Comparison of ENCODE assay signal across 12 cellular contexts in genomic region chr15:45129651-45130129, GRCh38. TPM values are rescaled to one million over a fixed set of nuclear protein-coding genes. Genes with fewer than 3 reads are reported as not detected.
DNase-seq lines count a peak whose midpoint lies in the region; ATAC-seq and TF ChIP-seq lines count a peak whose summit lies in the region.
"Had no signal": no experiment of that assay in that cellular context is flagged by ENCODE, and none has a peak within 500 bp of the region (broad histone marks: within the 10 kb centered on the region; RNA-seq: fewer than 3 reads in every experiment).

DUOX1 (plus strand) TSS chr15:45129994; CDS start chr15:45131967, 1,973 bp downstream.
DUOXA1 (minus strand) TSS chr15:45129879; CDS start chr15:45123014, 6,865 bp downstream.

- CTCF ChIA-PET in activated CD8-positive, alpha-beta memory T cell treated with anti-CD3 and anti-CD28 coated beads, Interleukin-2, amount 10 ng/mL, durations not matched to agents 7 days and 5 days (lab: Charles Lee), result interaction anchor here (1.1 to 2.3 kb wide), 2 partner anchors 8 to 11 kb away, joined by 3 to 16 read pairs; no protein-coding TSS in a partner anchor

- peak within 1 kb of the TSS in 1 of 4 donors; percentile 51 for H3K27ac ChIP-seq in tibial nerve
- H3K27ac ChIP-seq: PC-9, right lobe of liver had no signal

- 1 to 5% methylated on average over 27 to 35 of the region's 46 CpGs for WGBS in tibial nerve, 2 donors

- H3K27ac Mint-ChIP-seq in activated CD8-positive, alpha-beta memory T cell treated with anti-CD3 and anti-CD28 coated beads, Interleukin-2, amount 10 ng/mL, durations not matched to agents 7 days and 5 days, result no peak within 1 kb of the TSS

- H3K36me3 ChIP-seq in mucosa of descending colon (ENCODE audit: low read depth), result no peaks in the 10 kb centered on the region
- H3K36me3 ChIP-seq in tibial nerve, result no peaks in the 10 kb centered on the region
- H3K36me3 ChIP-seq: right lobe of liver had no signal

- no peaks in the 10 kb centered on the region for H3K9me3 ChIP-seq in mucosa of descending colon
- H3K9me3 ChIP-seq in tibial nerve, result no peaks in the 10 kb centered on the region
- H3K9me3 ChIP-seq: right lobe of liver had no signal

- peaks cover 3% of the 10 kb centered on the region for H3K4me1 Mint-ChIP-seq in activated CD8-positive, alpha-beta memory T cell treated with anti-CD3 and anti-CD28 coated beads, Interleukin-2, amount 10 ng/mL, durations not matched to agents 7 days and 5 days

- TF ChIP-seq CTCF in mucosa of descending colon (IDR thresholded peaks at IDR 0.05) (no peak), tibial nerve (IDR thresholded peaks at IDR 0.05) (no peak)

- H3K4me1 ChIP-seq in mucosa of descending colon (ENCODE audit: low read depth) (peaks cover 11% of the 10 kb centered on the region), tibial nerve (peaks cover 0 to 21% (median 11%) of the 10 kb centered on the region in 4 donors)

- no peak within 1 kb of the TSS for H3K4me3 Mint-ChIP-seq in activated CD8-positive, alpha-beta memory T cell treated with anti-CD3 and anti-CD28 coated beads, Interleukin-2, amount 10 ng/mL, durations not matched to agents 7 days and 5 days
- H3K4me3 Mint-ChIP-seq: central memory CD8-positive, alpha-beta T cell had no signal

- H3K9me3 Mint-ChIP-seq in activated CD8-positive, alpha-beta memory T cell treated with anti-CD3 and anti-CD28 coated beads, Interleukin-2, amount 10 ng/mL, durations not matched to agents 7 days and 5 days (ENCODE audit: low read depth), result no peaks in the 10 kb centered on the region
- H3K9me3 Mint-ChIP-seq: central memory CD8-positive, alpha-beta T cell had no signal

- DNase-seq in activated CD8-positive, alpha-beta memory T cell treated with anti-CD3 and anti-CD28 coated beads, Interleukin-2, amount 10 ng/mL, durations not matched to agents 7 days and 5 days, result no peak
- DNase-seq in activated CD8-positive, alpha-beta memory T cell treated with anti-CD3 and anti-CD28 coated beads for 24 hours, result no peak
- DNase-seq in ecto neural progenitor cell (ENCODE audit: low spot score) (peak; percentile 67), mucosa of descending colon (peak in 2 of 3 donors; percentile 59 to 80), tibial nerve (ENCODE audit: low spot score in 2 of 2) (no peak), GM19238 (ENCODE audit: insufficient read length, low spot score) (no peak)
- DNase-seq: AML-193, PC-9 had no signal

- no peak for TF ChIP-seq EP300 in tibial nerve (IDR thresholded peaks at IDR 0.05)

- H3K27me3 ChIP-seq in tibial nerve, result peaks cover 0 to 66% of the 10 kb centered on the region in 2 donors

- H3K4me3 ChIP-seq in mucosa of descending colon (no peak within 1 kb of the TSS), tibial nerve (peak within 1 kb of the TSS; percentile 19 to 59 (median 41))
- H3K4me3 ChIP-seq: PC-9, right lobe of liver had no signal

- H3K36me3 Mint-ChIP-seq in activated CD8-positive, alpha-beta memory T cell treated with anti-CD3 and anti-CD28 coated beads, Interleukin-2, amount 10 ng/mL, durations not matched to agents 7 days and 5 days, result no peaks in the 10 kb centered on the region

- peaks cover 84% of the 10 kb centered on the region for H3K27me3 Mint-ChIP-seq in activated CD8-positive, alpha-beta memory T cell treated with anti-CD3 and anti-CD28 coated beads, Interleukin-2, amount 10 ng/mL, durations not matched to agents 7 days and 5 days

- intact Hi-C loops in mucosa of descending colon (cut with DNase I, micrococcal nuclease), result no loop called here

- ATAC-seq in activated CD8-positive, alpha-beta memory T cell treated with anti-CD3 and anti-CD28 coated beads, Interleukin-2, amount 10 ng/mL, durations not matched to agents 7 days and 5 days, result peak; percentile 67
- ATAC-seq in mucosa of descending colon (peak; percentile 87), HG03460 (IDR thresholded peaks at IDR 0.05; ENCODE audit: unreplicated experiment) (no peak), GM19467 (IDR thresholded peaks at IDR 0.05; ENCODE audit: unreplicated experiment) (no peak)

- no peak for TF ChIP-seq POLR2A in tibial nerve (IDR thresholded peaks at IDR 0.05)

RNA-seq across cellular contexts. Expression of gene DUOX1, which starts in this region (rescaled TPM):
- total RNA-seq in activated CD8-positive, alpha-beta memory T cell treated with anti-CD3 and anti-CD28 coated beads, Interleukin-2, amount 10 ng/mL, durations not matched to agents 7 days and 5 days, result under 1 TPM in 1 of 2 experiments, not detected in 1; 0.07 TPM
- total RNA-seq in mucosa of descending colon (1 to 10 TPM in 1 of 3 donors, under 1 TPM in 2; 0.43 to 1.7 (median 0.70) TPM), tibial nerve (1 to 10 TPM; 1.5 to 4.2 (median 3.9) TPM)
- total RNA-seq: PC-9 had no signal

RNA-seq across cellular contexts. Expression of gene DUOXA1, which starts in this region (rescaled TPM):
- not detected for total RNA-seq in activated CD8-positive, alpha-beta memory T cell treated with anti-CD3 and anti-CD28 coated beads, Interleukin-2, amount 10 ng/mL, durations not matched to agents 7 days and 5 days
- 1 to 10 TPM in 2 of 3 donors, under 1 TPM in 1; 0.29 to 1.6 (median 1.6) TPM for total RNA-seq in mucosa of descending colon
- total RNA-seq in tibial nerve, result 1 to 10 TPM; 1.1 to 7.5 (median 1.9) TPM
- total RNA-seq: right lobe of liver had no signal

Comparison
In these comparisons a context has a peak if more than half of its experiments do, and no peak if none do; other contexts are left out.
1. Peak in ATAC-seq in activated CD8-positive, alpha-beta memory T cell treated with anti-CD3 and anti-CD28 coated beads, Interleukin-2, amount 10 ng/mL, durations not matched to agents 7 days and 5 days; RNA of the genes that start here not detected or under 1 TPM.
2. DNase-seq: peak in ecto neural progenitor cell (single experiment) and mucosa of descending colon (2 of 3); none in activated CD8-positive, alpha-beta memory T cell treated with anti-CD3 and anti-CD28 coated beads, Interleukin-2, amount 10 ng/mL, durations not matched to agents 7 days and 5 days (single experiment), activated CD8-positive, alpha-beta memory T cell treated with anti-CD3 and anti-CD28 coated beads for 24 hours (single experiment), tibial nerve (0 of 2) and GM19238 (single experiment).